10 cellular contexts compared by ENCODE assay signal in the genomic region with DNA sequence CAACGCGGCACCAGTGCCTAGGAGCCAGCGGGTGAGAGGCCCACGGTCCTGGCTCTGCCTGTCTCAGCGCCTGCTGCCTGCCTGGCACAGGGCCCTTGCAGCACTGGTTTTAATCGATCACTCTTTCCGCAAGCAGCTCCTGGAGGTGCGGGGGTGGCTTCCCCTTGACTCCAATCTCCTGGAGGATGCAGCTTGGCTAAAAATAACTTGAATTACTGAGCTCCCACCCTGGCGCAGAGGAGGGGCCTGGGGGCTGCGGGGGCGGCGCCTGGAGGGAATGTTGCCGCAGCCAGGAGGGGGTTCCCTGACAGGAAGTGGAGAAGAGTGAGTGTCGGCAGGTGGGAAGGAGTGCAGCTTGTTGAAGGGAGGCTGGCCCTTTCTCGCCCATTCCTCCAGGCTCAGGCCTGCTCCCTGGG. TPM values are rescaled to one million over a fixed set of nuclear protein-coding genes. Genes with fewer than 3 reads are reported as not detected.
DNase-seq lines count a peak whose midpoint lies in the region; ATAC-seq lines count a peak whose summit lies in the region.
"Had no signal": no experiment of that assay in that cellular context is flagged by ENCODE, and none has a peak within 500 bp of the region (broad histone marks: within the 10 kb centered on the region; RNA-seq: fewer than 3 reads in every experiment).

No MANE protein-coding gene starts in this region.

- H3K36me3 ChIP-seq in NT2/D1 (ENCODE audit: insufficient read depth, insufficient read length, low read length): no peaks in the 10 kb centered on the region

- peaks cover 31% of the 10 kb centered on the region for H3K4me1 ChIP-seq in NT2/D1 (ENCODE audit: insufficient read depth, insufficient read length)

- H3K9me3 ChIP-seq in NT2/D1 (ENCODE audit: insufficient read depth, low read length): no peaks in the 10 kb centered on the region

- DNase-seq in EH (ENCODE audit: low read depth): peak; percentile 66
- peak; percentile 59 for DNase-seq in NT2/D1 (ENCODE audit: low read depth, low spot score)
- DNase-seq in fibroblast of peridontal ligament (ENCODE audit: extremely low read depth): peak; percentile 35
- peak; percentile 54 for DNase-seq in occipital lobe (lab: John Stamatoyannopoulos, UW)
- no peak for DNase-seq in C1 segment of cervical spinal cord (lab: John Stamatoyannopoulos, UW)
- DNase-seq in mesenteric fat pad (ENCODE audit: low spot score): no peak
- DNase-seq: NK-92 treated with Interleukin-12 subunit alpha and Interleukin-12 subunit beta, amount 100 ng/mL, for 24 hours; stimulated activated CD4-positive, alpha-beta T cell treated with anti-CD3 and anti-CD28 coated beads, Interleukin-4, amount 100 ng/mL, for 24 hours had no signal

- peak overlapping the region; percentile 8 for H3K4me3 ChIP-seq in NT2/D1 (ENCODE audit: insufficient read length, low read depth)

- peak overlapping the region; percentile 59 for H3K9ac ChIP-seq in NT2/D1 (ENCODE audit: insufficient read length, low read depth)

- H3K27me3 ChIP-seq in NT2/D1 (ENCODE audit: insufficient read depth, insufficient read length): peaks cover 18% of the 10 kb centered on the region

- ATAC-seq in HG02852 (IDR thresholded peaks at IDR 0.05; ENCODE audit: unreplicated experiment): no peak
- ATAC-seq in GM18861 (IDR thresholded peaks at IDR 0.05; ENCODE audit: unreplicated experiment): no peak

RNA-seq across cellular contexts. Expression of gene RPL29, which starts 9.9 kb away (rescaled TPM):
- 778 TPM for total RNA-seq in occipital lobe
- total RNA-seq in mesenteric fat pad: 948 TPM

RNA-seq across cellular contexts. Expression of gene ACY1, which starts 22.2 kb away (rescaled TPM):
- total RNA-seq in occipital lobe (2.8 TPM), mesenteric fat pad (35.1 TPM)

RNA-seq across cellular contexts. Expression of gene ABHD14A, which starts 30.7 kb away (rescaled TPM):
- total RNA-seq in occipital lobe: 20.6 TPM
- total RNA-seq in mesenteric fat pad: 17.7 TPM

RNA-seq across cellular contexts. Expression of gene ABHD14B, which starts 31.7 kb away (rescaled TPM):
- total RNA-seq in occipital lobe: 1.9 TPM
- total RNA-seq in mesenteric fat pad: 59.5 TPM

RNA-seq across cellular contexts. Expression of gene PCBP4, which starts 38.3 kb away (rescaled TPM):
- total RNA-seq in occipital lobe: 42.7 TPM
- 27.4 TPM for total RNA-seq in mesenteric fat pad

Comparison
In these comparisons a context has a peak if more than half of its experiments do, and no peak if none do; other contexts are left out.
1. DNase-seq: peak in EH (single experiment), NT2/D1 (single experiment), fibroblast of peridontal ligament (single experiment) and occipital lobe (single experiment); none in C1 segment of cervical spinal cord (0 of 14) and mesenteric fat pad (single experiment).